ENCODE assay signal across 28 cellular contexts in genomic region chr2:167508709-167509108, GRCh38.
DNase-seq lines count a peak whose midpoint lies in the region; ATAC-seq, FAIRE-seq and TF ChIP-seq lines count a peak whose summit lies in the region.
"Had no signal": no experiment of that assay in that cellular context is flagged by ENCODE, and none has a peak within 500 bp of the region (broad histone marks: within the 10 kb centered on the region; RNA-seq: fewer than 3 reads in every experiment).

No MANE protein-coding gene starts in this region.

- H3K9me3 ChIP-seq in HUES6 (ENCODE audit: control insufficient read depth, insufficient read depth, low read depth, low read length) (no peaks in the 10 kb centered on the region), endodermal cell (ENCODE audit: control insufficient read depth, low read length) (no peaks in the 10 kb centered on the region), pancreas (no peaks in the 10 kb centered on the region), small intestine (ENCODE audit: control insufficient read depth, low read depth) (no peaks in the 10 kb centered on the region)
- H3K9me3 ChIP-seq: HAP-1 had no signal

- H3K27ac ChIP-seq in HUES6 (ENCODE audit: low read depth, low read length) (0 out of 2 replicates have a peak overlapping the region, but pooled peaks have one; percentile 69), endodermal cell (ENCODE audit: low read depth, low read length) (no peak overlapping the region), pancreas (no peak overlapping the region), small intestine (ENCODE audit: low read depth in 1 of 2, low read length in 1 of 2) (no peak overlapping the region)
- H3K27ac ChIP-seq: KMS-11 had no signal

- intact Hi-C loops in pancreas (cut with DNase I): no loop called here

- ATAC-seq in pancreas: no peak
- ATAC-seq: GM12878 had no signal

- H3K4me1 Mint-ChIP-seq in endodermal cell (peaks cover 22% of the 10 kb centered on the region), progenitor cell of endocrine pancreas (ENCODE audit: low read depth) (peaks cover 14% of the 10 kb centered on the region)
- H3K4me1 Mint-ChIP-seq: CD4-positive, alpha-beta memory T cell; IgD-negative memory B cell had no signal

- H3K36me3 Mint-ChIP-seq in endodermal cell (ENCODE audit: low read depth): no peaks in the 10 kb centered on the region
- peaks cover 19% of the 10 kb centered on the region for H3K36me3 Mint-ChIP-seq in progenitor cell of endocrine pancreas (ENCODE audit: insufficient read depth)
- H3K36me3 Mint-ChIP-seq: CD4-positive, alpha-beta memory T cell; IgD-negative memory B cell had no signal

- DNase-seq in DMS53 treated with DMSO at 0.1 percent for 48 hours (lab: John Stamatoyannopoulos, UW; ENCODE audit: unreplicated experiment): peak; percentile 40
- no peak for DNase-seq in endodermal cell
- no peak for DNase-seq in progenitor cell of endocrine pancreas (ENCODE audit: low spot score, unreplicated experiment)
- no peak for DNase-seq in pancreas
- no peak for DNase-seq in small intestine
- DNase-seq in activated naive CD4-positive, alpha-beta T cell treated with Interleukin-2 at 50 U/mL for 16 hours: no peak
- DNase-seq: C1 segment of cervical spinal cord; CD4-positive, alpha-beta memory T cell; COR-L47; DMS79; EL; GDM1; GOT3; HFFc6; MM.1S; NCI-H1048; NCI-H1694; NCI-H2029 treated with DMSO at 0.1 percent for 48 hours; NCI-H226; NCI-H510A; NCI-H774; RPMI8226; SHP77 had no signal

- no peaks in the 10 kb centered on the region for H3K9me3 Mint-ChIP-seq in endodermal cell
- peaks cover 13% of the 10 kb centered on the region for H3K9me3 Mint-ChIP-seq in progenitor cell of endocrine pancreas (ENCODE audit: low read depth)

- TF ChIP-seq CTCF in endodermal cell (conservative IDR thresholded peaks at IDR 0.05) (no peak), progenitor cell of endocrine pancreas (IDR thresholded peaks at IDR 0.05; ENCODE audit: unreplicated experiment) (no peak), pancreas (IDR thresholded peaks at IDR 0.05) (no peak)

- H3K27me3 ChIP-seq in HUES6 (ENCODE audit: control insufficient read depth, insufficient read depth, low read length): no peaks in the 10 kb centered on the region
- no peaks in the 10 kb centered on the region for H3K27me3 ChIP-seq in endodermal cell (ENCODE audit: control insufficient read depth, insufficient read depth, low read length, poor library complexity, severe bottlenecking)
- H3K27me3 ChIP-seq in pancreas: no peaks in the 10 kb centered on the region
- H3K27me3 ChIP-seq in small intestine (ENCODE audit: control insufficient read depth in 2 of 2, insufficient read depth in 2 of 2, low read length in 2 of 2): no peaks in the 10 kb centered on the region

- no peak overlapping the region for H3K9ac ChIP-seq in HUES6 (ENCODE audit: low read length)
- no peak overlapping the region for H3K9ac ChIP-seq in endodermal cell (ENCODE audit: extremely low read depth, low read length, poor library complexity, severe bottlenecking)
- H3K9ac ChIP-seq: KMS-11 had no signal

- no peaks in the 10 kb centered on the region for H3K27me3 Mint-ChIP-seq in endodermal cell (ENCODE audit: insufficient read depth)
- no peaks in the 10 kb centered on the region for H3K27me3 Mint-ChIP-seq in progenitor cell of endocrine pancreas
- H3K27me3 Mint-ChIP-seq: CD4-positive, alpha-beta memory T cell; IgD-negative memory B cell had no signal

- H3K27ac Mint-ChIP-seq in endodermal cell (peak overlapping the region; percentile 42), progenitor cell of endocrine pancreas (peak overlapping the region; percentile 11)
- H3K27ac Mint-ChIP-seq: CD4-positive, alpha-beta memory T cell; HFFc6; IgD-negative memory B cell had no signal

- no peak for FAIRE-seq in pancreas (lab: Jason Lieb, UNC)
- FAIRE-seq in small intestine (lab: Jason Lieb, UNC): no peak
- FAIRE-seq: GM12878 had no signal

- no peaks in the 10 kb centered on the region for H3K36me3 ChIP-seq in HUES6 (ENCODE audit: control insufficient read depth, insufficient read depth, low read length)
- H3K36me3 ChIP-seq in endodermal cell (ENCODE audit: control insufficient read depth, insufficient read depth, low read length): no peaks in the 10 kb centered on the region
- H3K36me3 ChIP-seq in pancreas: no peaks in the 10 kb centered on the region
- H3K36me3 ChIP-seq in small intestine (ENCODE audit: control insufficient read depth in 2 of 2, insufficient read depth in 2 of 2, low read length in 2 of 2): no peaks in the 10 kb centered on the region
- H3K36me3 ChIP-seq: HAP-1 had no signal

- H3K4me3 Mint-ChIP-seq in endodermal cell: no peak overlapping the region
- H3K4me3 Mint-ChIP-seq in progenitor cell of endocrine pancreas (ENCODE audit: low read depth): no peak overlapping the region
- H3K4me3 Mint-ChIP-seq: CD4-positive, alpha-beta memory T cell; HFFc6; IgD-negative memory B cell had no signal

- peaks cover 21% of the 10 kb centered on the region for H3K4me1 ChIP-seq in HUES6 (ENCODE audit: control insufficient read depth, insufficient read depth, low read length)
- H3K4me1 ChIP-seq in endodermal cell (ENCODE audit: control insufficient read depth, insufficient read depth, low read length): no peaks in the 10 kb centered on the region
- no peaks in the 10 kb centered on the region for H3K4me1 ChIP-seq in pancreas
- no peaks in the 10 kb centered on the region for H3K4me1 ChIP-seq in small intestine (ENCODE audit: control insufficient read depth in 2 of 2, insufficient read depth in 1 of 2, low read depth in 1 of 2, low read length in 1 of 2)

- WGBS in endodermal cell (ENCODE audit: insufficient coverage in 1 of 2, insufficient read length in 1 of 2), 2 experiments: 33 to 39% methylated on average over 1 of the region's 1 CpG
- 35 to 40% methylated on average over 1 of the region's 1 CpG for WGBS in pancreas, 2 donors
- 57 to 71% (median 68%) methylated on average over 1 of the region's 1 CpG for WGBS in small intestine, 3 donors

- H3K4me3 ChIP-seq in HUES6 (ENCODE audit: low read depth, low read length) (no peak overlapping the region), endodermal cell (ENCODE audit: low read length) (no peak overlapping the region), pancreas (no peak overlapping the region), small intestine (ENCODE audit: low read depth in 1 of 2, low read length in 2 of 2) (no peak overlapping the region)
- H3K4me3 ChIP-seq: GM12878, HAP-1 had no signal
